In genomic region chr5:179816401-179817070, GRCh38 we compare ENCODE assay signal across 10 cellular contexts. TPM values are rescaled to one million over a fixed set of nuclear protein-coding genes. Genes with fewer than 3 reads are reported as not detected.
DNase-seq lines count a peak whose midpoint lies in the region; ATAC-seq, FAIRE-seq and TF ChIP-seq lines count a peak whose summit lies in the region.
"Had no signal": no experiment of that assay in that cellular context is flagged by ENCODE, and none has a peak within 500 bp of the region (broad histone marks: within the 10 kb centered on the region; RNA-seq: fewer than 3 reads in every experiment).

No MANE protein-coding gene starts in this region.

- peaks cover 17% of the 10 kb centered on the region for H3K79me2 ChIP-seq in osteoblast (ENCODE audit: insufficient read depth, low read length)

- CTCF ChIA-PET in RWPE1 (lab: Yijun Ruan, JAX), result interaction anchor here (0.5 kb wide), 1 partner anchor 112 kb away, joined by 4 read pairs; no protein-coding TSS in a partner anchor

- FAIRE-seq in GM12892 (lab: Jason Lieb, UNC), result no peak

- no peak for DNase-seq in AG10803 (ENCODE audit: low read depth)
- no peak for DNase-seq in RWPE1 (ENCODE audit: low spot score)
- no peak for DNase-seq in osteoblast (ENCODE audit: insufficient read length, low spot score, missing footprints)
- DNase-seq in GM12892 (ENCODE audit: insufficient read length), result no peak
- DNase-seq in NCI-H446 treated with DMSO at 0.1 percent for 48 hours (lab: John Stamatoyannopoulos, UW), result no peak
- no peak for DNase-seq in activated T-cell treated with anti-CD3 and anti-CD28 coated beads for 4 hours

- H3K4me2 ChIP-seq in osteoblast (ENCODE audit: insufficient read depth, low read length), result peak overlapping the region; percentile 82

- H3K36me3 ChIP-seq in gastroesophageal sphincter (peaks cover 0 to 21% of the 10 kb centered on the region in 2 donors), osteoblast (ENCODE audit: insufficient read depth, low read length) (no peaks in the 10 kb centered on the region)

- WGBS in gastroesophageal sphincter (ENCODE audit: low coverage in 1 of 2), 2 donors, result 47 to 69% methylated on average over 11 to 13 of the region's 52 CpGs

- H3K4me3 ChIP-seq in AG10803 (ENCODE audit: low read length), result peak overlapping the region; percentile 37
- peak overlapping the region; percentile 48 to 65 for H3K4me3 ChIP-seq in gastroesophageal sphincter
- H3K4me3 ChIP-seq in osteoblast (ENCODE audit: insufficient read depth, low read length), result peak overlapping the region; percentile 66

- no peaks in the 10 kb centered on the region for H3K9me3 ChIP-seq in gastroesophageal sphincter
- H3K9me3 ChIP-seq in osteoblast (ENCODE audit: low read depth, low read length), result no peaks in the 10 kb centered on the region

- H3K27me3 ChIP-seq in gastroesophageal sphincter (no peaks in the 10 kb centered on the region), osteoblast (ENCODE audit: insufficient read depth, low read length) (no peaks in the 10 kb centered on the region)

- TF ChIP-seq EP300 in gastroesophageal sphincter (IDR thresholded peaks at IDR 0.05), result no peak

- POLR2A ChIA-PET in RWPE1 (lab: Yijun Ruan, JAX; ENCODE audit: low non-redundant PET), result no interaction called here

- peaks cover 4% of the 10 kb centered on the region for H4K20me1 ChIP-seq in osteoblast (ENCODE audit: insufficient read depth, low read length)

- no peak for ATAC-seq in gastroesophageal sphincter
- no peak for ATAC-seq in GM21390 (IDR thresholded peaks at IDR 0.05; ENCODE audit: unreplicated experiment)

- H3K4me1 ChIP-seq in gastroesophageal sphincter (peaks cover 3 to 45% (median 29%) of the 10 kb centered on the region in 3 donors), osteoblast (ENCODE audit: insufficient read depth, low read length) (peaks cover 30% of the 10 kb centered on the region)

- peak overlapping the region; percentile 95 for H3K27ac ChIP-seq in RWPE1
- peak overlapping the region in 3 of 4 donors; percentile 56 to 99 (median 97) for H3K27ac ChIP-seq in gastroesophageal sphincter
- H3K27ac ChIP-seq in osteoblast (ENCODE audit: low read depth, low read length), result no peak overlapping the region

- no peak for TF ChIP-seq CTCF in AG10803 (conservative IDR thresholded peaks at IDR 0.05; ENCODE audit: low read length)
- TF ChIP-seq CTCF in RWPE1 (conservative IDR thresholded peaks at IDR 0.05; ENCODE audit: low read depth), result no peak
- TF ChIP-seq CTCF in gastroesophageal sphincter (IDR thresholded peaks at IDR 0.05), result no peak
- no peak for TF ChIP-seq CTCF in osteoblast (IDR thresholded peaks at IDR 0.05; ENCODE audit: extremely low read depth, low read depth, low read length)

- no peak overlapping the region for H2AFZ ChIP-seq in osteoblast (ENCODE audit: low read length)

- TF ChIP-seq POLR2A in gastroesophageal sphincter (IDR thresholded peaks at IDR 0.05) (no peak), GM12892 (IDR thresholded peaks at IDR 0.05; ENCODE audit: low read depth, low read length) (no peak)

RNA-seq across cellular contexts. Expression of gene SQSTM1, which starts 4.2 kb away (rescaled TPM):
- total RNA-seq in gastroesophageal sphincter (100 to 1,000 TPM; 305 to 485 (median 408) TPM), osteoblast (826 and 992 TPM in 2 replicates)
- 58.6 TPM for polyA plus RNA-seq in GM12892 (2012; ENCODE audit: missing spikeins)

RNA-seq across cellular contexts. Expression of gene MGAT4B, which starts 9.9 kb away (rescaled TPM):
- 10 to 100 TPM; 42.5 to 58.5 (median 47.2) TPM for total RNA-seq in gastroesophageal sphincter
- 90.5 and 95.9 TPM in 2 replicates for total RNA-seq in osteoblast
- polyA plus RNA-seq in GM12892 (2012; ENCODE audit: missing spikeins), result 51.3 TPM

RNA-seq across cellular contexts. Expression of gene LTC4S, which starts 22.8 kb away (rescaled TPM):
- total RNA-seq in gastroesophageal sphincter (1 to 10 TPM in 3 of 4 donors, not detected in 1; 7.5 to 8.8 (median 8.2) TPM), osteoblast (1.4 and 1.5 TPM in 2 replicates)
- not detected for polyA plus RNA-seq in GM12892 (2012; ENCODE audit: missing spikeins)
- total RNA-seq: M059J, RPMI7951 had no signal

RNA-seq across cellular contexts. Expression of gene MRNIP, which starts 42.1 kb away (rescaled TPM):
- total RNA-seq in gastroesophageal sphincter (10 to 100 TPM; 17.9 to 50.6 (median 34.3) TPM), osteoblast (10.1 and 12.7 TPM in 2 replicates)
- 23.3 TPM for polyA plus RNA-seq in GM12892 (2012; ENCODE audit: missing spikeins)
